ENCODE assay signal across 10 cellular contexts in the genomic region with DNA sequence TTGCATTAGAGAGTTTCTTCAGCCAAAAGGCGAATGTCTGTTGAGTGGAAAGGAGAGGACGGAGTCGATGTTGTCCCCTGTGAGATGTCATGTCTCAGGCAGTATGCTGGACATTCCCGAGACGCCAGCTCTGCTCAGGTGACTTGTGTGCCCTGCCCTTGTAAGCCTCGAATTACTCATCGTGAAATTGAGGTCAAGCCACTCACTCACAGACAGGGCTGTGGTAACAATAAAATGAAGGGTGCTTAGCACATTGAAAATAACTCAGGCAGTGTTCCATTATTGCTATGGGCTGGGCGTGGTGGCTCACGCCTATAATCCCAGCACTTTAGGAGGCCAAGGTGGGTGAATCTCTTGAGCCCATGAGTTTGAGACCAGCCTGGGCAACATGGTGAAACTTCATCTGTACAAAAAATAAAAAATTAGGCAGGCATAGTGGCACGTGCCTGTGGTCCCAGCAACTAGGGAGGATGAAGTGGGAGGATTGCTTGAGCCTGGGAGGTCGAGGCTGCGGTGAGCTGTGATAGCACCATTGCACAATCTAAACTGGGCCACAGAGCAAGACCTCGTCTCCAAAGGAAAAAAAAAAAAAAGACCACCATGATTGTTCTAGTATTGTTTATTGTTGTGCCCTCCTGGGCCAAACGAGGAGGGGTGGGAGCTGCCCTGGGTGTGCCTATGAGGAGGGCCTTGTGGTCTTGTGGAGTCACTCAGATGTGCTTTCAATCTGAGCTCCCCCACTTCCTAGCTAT.
DNase-seq lines count a peak whose midpoint lies in the region; ATAC-seq and TF ChIP-seq lines count a peak whose summit lies in the region.
"Had no signal": no experiment of that assay in that cellular context is flagged by ENCODE, and none has a peak within 500 bp of the region (broad histone marks: within the 10 kb centered on the region; RNA-seq: fewer than 3 reads in every experiment).

No MANE protein-coding gene starts in this region.

- ATAC-seq in lung (ENCODE audit: insufficient read depth, low FRiP score) (peak; percentile 62), upper lobe of left lung (ENCODE audit: low FRiP score in 2 of 2) (peak; percentile 65 to 78), HG03521 (IDR thresholded peaks at IDR 0.05; ENCODE audit: unreplicated experiment) (no peak)

- DNase-seq in LHCN-M2 (ENCODE audit: low read depth), result peak; percentile 70
- DNase-seq in epithelial cell of prostate (ENCODE audit: low read depth, low spot score), result peak; percentile 56
- DNase-seq in lung (ENCODE audit: low spot score), result no peak
- peak in 1 of 2 donors; percentile 48 for DNase-seq in upper lobe of left lung
- DNase-seq in NCI-H1436 (lab: John Stamatoyannopoulos, UW), result no peak
- no peak for DNase-seq in stimulated activated CD8-positive, alpha-beta memory T cell treated with anti-CD3 and anti-CD28 coated beads, Interleukin-4, amount 100 ng/mL, for 48 hours
- no peak for DNase-seq in NCI-H1092 treated with DMSO at 0.1 percent for 48 hours (lab: John Stamatoyannopoulos, UW)
- DNase-seq: activated gamma-delta T cell, NCI-H774 had no signal

- WGBS in lung, 2 donors, result 65 to 82% methylated on average over 14 of the region's 14 CpGs
- WGBS in upper lobe of left lung, 2 donors, result 70 to 73% methylated on average over 14 of the region's 14 CpGs

- no peaks in the 10 kb centered on the region for H3K27me3 ChIP-seq in lung (ENCODE audit: control insufficient read depth, insufficient read depth)
- H3K27me3 ChIP-seq in upper lobe of left lung, result no peaks in the 10 kb centered on the region

- H3K27ac ChIP-seq in epithelial cell of prostate (peak overlapping the region; percentile 60), lung (ENCODE audit: low read depth in 1 of 2, low read length in 1 of 2) (peak overlapping the region; percentile 54 to 80), upper lobe of left lung (peak overlapping the region; percentile 26 to 73 (median 60))

- no peaks in the 10 kb centered on the region for H3K9me3 ChIP-seq in lung (ENCODE audit: control insufficient read depth in 2 of 2, insufficient read depth in 1 of 2, low read length in 1 of 2)
- no peaks in the 10 kb centered on the region for H3K9me3 ChIP-seq in upper lobe of left lung

- H3K4me1 ChIP-seq in lung (ENCODE audit: control insufficient read depth in 2 of 2, insufficient read depth in 2 of 2, low read length in 2 of 2), result peaks cover 7 to 22% of the 10 kb centered on the region in 2 donors
- peaks cover 0 to 17% (median 14%) of the 10 kb centered on the region in 4 donors for H3K4me1 ChIP-seq in upper lobe of left lung

- TF ChIP-seq CTCF in lung (IDR thresholded peaks at IDR 0.05; ENCODE audit: control extremely low read depth, extremely low read depth) (no peak), upper lobe of left lung (IDR thresholded peaks at IDR 0.05) (no peak)

- TF ChIP-seq POLR2A in upper lobe of left lung (IDR thresholded peaks at IDR 0.05), result no peak

- no peak for TF ChIP-seq EP300 in upper lobe of left lung (IDR thresholded peaks at IDR 0.05)

- no peak overlapping the region for H3K4me3 ChIP-seq in lung
- H3K4me3 ChIP-seq in upper lobe of left lung, result no peak overlapping the region

- H3K36me3 ChIP-seq in lung (ENCODE audit: control insufficient read depth in 2 of 2, insufficient read depth in 2 of 2, low read length in 2 of 2) (no peaks in the 10 kb centered on the region), upper lobe of left lung (no peaks in the 10 kb centered on the region)

Comparison
In these comparisons a context has a peak if more than half of its experiments do, and no peak if none do; other contexts are left out.
1. DNase-seq: peak in LHCN-M2 (single experiment) and epithelial cell of prostate (single experiment); none in lung (single experiment), NCI-H1436 (single experiment), stimulated activated CD8-positive, alpha-beta memory T cell treated with anti-CD3 and anti-CD28 coated beads, Interleukin-4, amount 100 ng/mL, for 48 hours (single experiment) and NCI-H1092 treated with DMSO at 0.1 percent for 48 hours (single experiment).
2. Peak in every context shown above with its lines, with median percentiles within 50 percentile points of each other: H3K27ac ChIP-seq.